9 cellular contexts compared by ENCODE assay signal in the genomic region with DNA sequence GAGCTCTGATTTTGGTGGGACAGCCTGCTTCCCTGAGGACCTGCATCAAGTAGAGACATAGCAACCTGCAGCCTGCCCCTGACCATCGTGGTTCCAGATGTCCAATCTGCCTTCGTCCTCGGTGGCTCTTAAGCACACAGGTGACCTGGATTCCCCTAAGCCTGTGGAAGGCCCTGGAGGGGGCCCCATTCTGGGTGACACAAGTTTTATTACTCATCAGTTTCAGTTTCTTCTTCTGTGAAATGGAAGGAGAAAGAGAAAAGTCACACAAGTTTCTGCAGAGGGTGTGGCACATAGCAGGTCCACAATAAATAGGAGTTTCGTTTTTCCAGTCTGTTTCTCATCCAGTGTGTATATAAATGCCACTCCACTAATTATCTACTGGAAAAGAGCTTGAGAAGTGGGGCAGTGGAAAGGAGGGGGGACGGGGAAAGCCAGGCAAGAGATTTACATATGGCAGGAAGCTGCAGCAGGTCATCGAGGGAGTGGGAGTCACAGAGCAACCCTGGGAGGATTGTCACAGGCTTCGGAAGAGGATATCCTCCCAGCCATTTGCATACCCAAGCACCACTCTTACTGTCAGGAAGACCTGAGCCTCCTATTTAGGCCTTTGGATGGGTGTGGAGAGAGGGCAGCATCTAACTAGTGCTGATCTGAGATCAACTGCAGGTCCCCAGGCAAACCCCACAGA. TPM values are rescaled to one million over a fixed set of nuclear protein-coding genes. Genes with fewer than 3 reads are reported as not detected.
DNase-seq lines count a peak whose midpoint lies in the region; ATAC-seq lines count a peak whose summit lies in the region.
"Had no signal": no experiment of that assay in that cellular context is flagged by ENCODE, and none has a peak within 500 bp of the region (broad histone marks: within the 10 kb centered on the region; RNA-seq: fewer than 3 reads in every experiment).

No MANE protein-coding gene starts in this region.

- DNase-seq in ELR (ENCODE audit: low read depth) (peak; percentile 9), mesenteric fat pad (ENCODE audit: low spot score) (no peak), activated gamma-delta T cell (lab: John Stamatoyannopoulos, UW) (no peak)
- peak; percentile 34 for DNase-seq in activated naive CD8-positive, alpha-beta T cell treated with anti-CD3 and anti-CD28 coated beads, Interleukin-2, amount 10 ng/mL, durations not matched to agents 7 days and 5 days
- DNase-seq in naive thymus-derived CD8-positive, alpha-beta T cell: no peak
- DNase-seq: central memory CD4-positive, alpha-beta T cell had no signal

- ATAC-seq in GM19025 (IDR thresholded peaks at IDR 0.05; ENCODE audit: low read depth, unreplicated experiment) (peak; percentile 42), HG03342 (IDR thresholded peaks at IDR 0.05; ENCODE audit: unreplicated experiment) (peak; percentile 40), HG03025 (IDR thresholded peaks at IDR 0.05; ENCODE audit: low FRiP score, unreplicated experiment) (no peak)
- no peak for ATAC-seq in activated naive CD8-positive, alpha-beta T cell treated with anti-CD3 and anti-CD28 coated beads, Interleukin-2, amount 10 ng/mL, durations not matched to agents 7 days and 5 days (ENCODE audit: low read depth)
- ATAC-seq in naive thymus-derived CD8-positive, alpha-beta T cell: no peak

- H3K27ac Mint-ChIP-seq in activated naive CD8-positive, alpha-beta T cell treated with anti-CD3 and anti-CD28 coated beads, Interleukin-2, amount 10 ng/mL, durations not matched to agents 7 days and 5 days: peak overlapping the region; percentile 99
- peak overlapping the region in 1 of 10 donors; percentile 63 for H3K27ac Mint-ChIP-seq in naive thymus-derived CD8-positive, alpha-beta T cell

- H3K4me3 Mint-ChIP-seq in activated naive CD8-positive, alpha-beta T cell treated with anti-CD3 and anti-CD28 coated beads, Interleukin-2, amount 10 ng/mL, durations not matched to agents 7 days and 5 days: peak overlapping the region; percentile 68
- H3K4me3 Mint-ChIP-seq in naive thymus-derived CD8-positive, alpha-beta T cell: no peak overlapping the region

- H3K4me1 Mint-ChIP-seq in activated naive CD8-positive, alpha-beta T cell treated with anti-CD3 and anti-CD28 coated beads, Interleukin-2, amount 10 ng/mL, durations not matched to agents 7 days and 5 days: peaks cover 41% of the 10 kb centered on the region
- H3K4me1 Mint-ChIP-seq in naive thymus-derived CD8-positive, alpha-beta T cell: peaks cover 8 to 40% (median 23%) of the 10 kb centered on the region in 4 donors

- peaks cover 24% of the 10 kb centered on the region for H3K36me3 Mint-ChIP-seq in activated naive CD8-positive, alpha-beta T cell treated with anti-CD3 and anti-CD28 coated beads, Interleukin-2, amount 10 ng/mL, durations not matched to agents 7 days and 5 days
- H3K36me3 Mint-ChIP-seq in naive thymus-derived CD8-positive, alpha-beta T cell: no peaks in the 10 kb centered on the region

- peaks cover 4% of the 10 kb centered on the region for H3K9me3 Mint-ChIP-seq in activated naive CD8-positive, alpha-beta T cell treated with anti-CD3 and anti-CD28 coated beads, Interleukin-2, amount 10 ng/mL, durations not matched to agents 7 days and 5 days
- peaks cover 0 to 5% (median 0%) of the 10 kb centered on the region in 9 donors for H3K9me3 Mint-ChIP-seq in naive thymus-derived CD8-positive, alpha-beta T cell

- POLR2A ChIA-PET in activated naive CD8-positive, alpha-beta T cell treated with anti-CD3 and anti-CD28 coated beads, Interleukin-2, amount 10 ng/mL, durations not matched to agents 7 days and 5 days (lab: Charles Lee): interaction anchor here (1.3 to 1.5 kb wide), 2 partner anchors 36 to 69 kb away, joined by 4 read pairs; no protein-coding TSS in a partner anchor
- POLR2A ChIA-PET in naive thymus-derived CD8-positive, alpha-beta T cell (lab: Charles Lee): interaction anchor here (6.6 kb wide), 1 partner anchor 82 kb away, joined by 89 read pairs; a partner anchor contains a TSS

- H3K27me3 Mint-ChIP-seq in activated naive CD8-positive, alpha-beta T cell treated with anti-CD3 and anti-CD28 coated beads, Interleukin-2, amount 10 ng/mL, durations not matched to agents 7 days and 5 days: peaks cover 2% of the 10 kb centered on the region
- no peaks in the 10 kb centered on the region for H3K27me3 Mint-ChIP-seq in naive thymus-derived CD8-positive, alpha-beta T cell

RNA-seq across cellular contexts. Expression of a gene that starts 10.0 kb away (rescaled TPM):
- total RNA-seq in activated naive CD8-positive, alpha-beta T cell treated with anti-CD3 and anti-CD28 coated beads, Interleukin-2, amount 10 ng/mL, durations not matched to agents 7 days and 5 days: under 1 TPM; 0.09 to 0.30 TPM
- 0.13 TPM for total RNA-seq in mesenteric fat pad
- under 1 TPM; 0.41 to 0.42 TPM for total RNA-seq in naive thymus-derived CD8-positive, alpha-beta T cell
- under 1 TPM in 1 of 3 donors, not detected in 2; 0.23 TPM for polyA plus RNA-seq in naive thymus-derived CD8-positive, alpha-beta T cell

Comparison
In these comparisons a context has a peak if more than half of its experiments do, and no peak if none do; other contexts are left out.
1. DNase-seq: peak in ELR (single experiment) and activated naive CD8-positive, alpha-beta T cell treated with anti-CD3 and anti-CD28 coated beads, Interleukin-2, amount 10 ng/mL, durations not matched to agents 7 days and 5 days (single experiment); none in mesenteric fat pad (single experiment), activated gamma-delta T cell (single experiment) and naive thymus-derived CD8-positive, alpha-beta T cell (0 of 10).
2. ATAC-seq: peak in GM19025 (single experiment) and HG03342 (single experiment); none in activated naive CD8-positive, alpha-beta T cell treated with anti-CD3 and anti-CD28 coated beads, Interleukin-2, amount 10 ng/mL, durations not matched to agents 7 days and 5 days (single experiment), HG03025 (single experiment) and naive thymus-derived CD8-positive, alpha-beta T cell (0 of 2).